22 cellular contexts compared by ENCODE assay signal in the genomic region with DNA sequence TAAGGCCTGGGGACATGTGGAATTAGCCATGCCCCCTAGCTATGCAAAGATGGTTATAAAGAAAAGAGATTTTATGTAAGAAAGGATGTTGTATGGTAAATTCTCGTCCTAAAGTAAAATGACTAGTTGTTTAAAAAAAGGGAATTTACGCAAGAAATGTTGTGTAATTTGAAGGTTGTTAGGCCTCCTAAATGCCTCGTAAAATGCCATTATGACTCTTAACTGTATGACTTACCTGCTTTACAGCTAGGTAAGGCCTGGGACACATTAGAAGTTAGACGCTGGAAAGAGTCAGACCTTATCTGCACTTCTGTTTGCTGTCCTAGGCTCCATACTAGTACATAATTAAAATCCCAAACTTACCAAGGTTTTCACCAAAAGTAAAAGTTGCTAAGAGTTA. TPM values are rescaled to one million over a fixed set of nuclear protein-coding genes. Genes with fewer than 3 reads are reported as not detected.
A peak's percentile ranks its signal among the peaks of the same experiment; 100 is the strongest.
DNase-seq lines count a peak whose midpoint lies in the region; ATAC-seq and TF ChIP-seq lines count a peak whose summit lies in the region.
"Had no signal": no experiment of that assay in that cellular context is flagged by ENCODE, and none has a peak within 500 bp of the region (broad histone marks: within the 10 kb centered on the region; RNA-seq: fewer than 3 reads in every experiment).

No MANE protein-coding gene starts in this region.

- H3K36me3 ChIP-seq in testis (ENCODE audit: low read depth, missing control alignments) = no peaks in the 10 kb centered on the region

- DNase-seq in AML-193 (lab: John Stamatoyannopoulos, UW) = peak; percentile 63 to 71
- DNase-seq in HL-60 (ENCODE audit: low read depth in 1 of 2, low spot score in 1 of 2) = peak; percentile 23 to 72
- peak; percentile 33 for DNase-seq in NOMO-1 treated with dmso at 0.1 percent for 144 hours (lab: John Stamatoyannopoulos, UW; ENCODE audit: unreplicated experiment)
- DNase-seq in left colon = no peak
- DNase-seq in COLO829 (ENCODE audit: low spot score) = no peak
- no peak for DNase-seq in testis
- DNase-seq: DMS53, HFFc6, IMR-90, Karpas-422, NCI-H1048, NCI-H1436 treated with DMSO at 0.1 percent for 48 hours, NCI-H2081, NCI-H510A, NCI-H774, SHP77 treated with DMSO at 0.1 percent for 48 hours, SW 1271 had no signal

- H3K27ac ChIP-seq in HL-60 (replicated peaks) = peak overlapping the region; percentile 62
- no peak overlapping the region for H3K27ac ChIP-seq in testis

- no peaks in the 10 kb centered on the region for H3K4me1 ChIP-seq in testis

- H3K9me3 ChIP-seq in testis = no peaks in the 10 kb centered on the region

- 87 to 92% methylated on average over 4 of the region's 4 CpGs for WGBS in testis, 2 donors

- TF ChIP-seq POLR2A in testis (IDR thresholded peaks at IDR 0.05) = no peak

- ATAC-seq in left colon = peak; percentile 70
- no peak for ATAC-seq in GM19455 (IDR thresholded peaks at IDR 0.05; ENCODE audit: unreplicated experiment)

- H3K4me3 ChIP-seq in HL-60 (replicated peaks; ENCODE audit: insufficient read depth, low read length) = no peak overlapping the region
- H3K4me3 ChIP-seq in testis = no peak overlapping the region

- TF ChIP-seq CTCF in HL-60 (IDR thresholded peaks at IDR 0.05; ENCODE audit: insufficient read depth, low read length) (no peak), testis (IDR thresholded peaks at IDR 0.05) (no peak)

- H3K27me3 ChIP-seq in HL-60 (ENCODE audit: insufficient read depth, poor library complexity, severe bottlenecking) (no peaks in the 10 kb centered on the region), testis (no peaks in the 10 kb centered on the region)

- intact Hi-C loops in left colon (cut with DNase I, micrococcal nuclease) (no loop called here), testis (cut with DNase I; ENCODE audit: low total_unique reads) (no loop called here)

RNA-seq across cellular contexts. Expression of gene HHATL, which starts 17.5 kb away (rescaled TPM):
- total RNA-seq in left colon (under 1 TPM in 1 of 2 donors, not detected in 1; 0.28 TPM), testis (1 to 10 TPM; 6.4 to 7.2 TPM)
- polyA plus RNA-seq in testis (ENCODE audit: insufficient read depth, low read depth, low replicate concordance) = 6.1 TPM
- total RNA-seq: A673, H4, HFFc6, HT-29, IMR-90 had no signal
- polyA plus RNA-seq: CD14-positive monocyte, IMR-90 had no signal

RNA-seq across cellular contexts. Expression of gene KLHL40, which starts 34.8 kb away (rescaled TPM):
- total RNA-seq in left colon = not detected
- total RNA-seq in testis = 1 to 10 TPM in 1 of 2 donors, under 1 TPM in 1; 0.62 to 3.1 TPM
- polyA plus RNA-seq in testis (ENCODE audit: insufficient read depth, low read depth, low replicate concordance) = 3.2 TPM
- total RNA-seq: A673, H4, HFFc6, HT-29, IMR-90 had no signal
- polyA plus RNA-seq: CD14-positive monocyte, IMR-90 had no signal

RNA-seq across cellular contexts. Expression of gene CCDC13, which starts 52.9 kb away (rescaled TPM):
- total RNA-seq in left colon (1 to 10 TPM; 2.0 to 2.3 TPM), testis (10 to 100 TPM in 1 of 2 donors, 1 to 10 TPM in 1; 6.5 to 12.5 TPM)
- 23.0 TPM for polyA plus RNA-seq in testis (ENCODE audit: insufficient read depth, low read depth, low replicate concordance)
- total RNA-seq: A673, H4, HT-29 had no signal

Comparison
In these comparisons a context has a peak if more than half of its experiments do, and no peak if none do; other contexts are left out.
1. DNase-seq: peak in AML-193 (2 of 2), HL-60 (2 of 2) and NOMO-1 treated with dmso at 0.1 percent for 144 hours (single experiment); none in left colon (0 of 2), COLO829 (single experiment) and testis (single experiment).
2. RNA of gene HHATL, which starts 17.5 kb away (total RNA-seq): 6.4 to 7.2 TPM in testis; 0.28 TPM in left colon; every median in the first group is over 4 times any median in the second.